Comparison of ENCODE assay signal across 27 cellular contexts in the genomic region with DNA sequence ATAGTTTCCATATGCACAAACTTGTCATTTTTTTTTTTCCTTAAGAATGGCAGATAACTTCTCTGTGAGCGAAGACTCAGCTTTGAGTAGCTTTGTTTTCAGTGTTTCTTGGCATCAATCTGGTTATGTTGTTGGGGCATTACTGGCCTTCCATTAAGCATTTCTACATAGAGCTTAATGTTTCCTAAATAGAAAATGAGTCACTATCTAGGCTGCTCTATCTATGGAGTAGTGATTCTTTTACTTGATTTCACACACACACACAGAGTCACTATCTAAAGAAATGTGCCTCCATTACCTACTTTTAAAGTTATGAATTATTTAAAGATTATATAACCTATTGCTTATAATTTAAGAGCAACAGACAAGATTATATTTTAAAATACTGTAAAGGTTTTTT.
"Had no signal": no experiment of that assay in that cellular context is flagged by ENCODE, and none has a peak within 500 bp of the region (broad histone marks: within the 10 kb centered on the region; RNA-seq: fewer than 3 reads in every experiment).

No MANE protein-coding gene starts in this region.

- H3K4me3 Mint-ChIP-seq: activated CD4-positive, alpha-beta memory T cell treated with anti-CD3 and anti-CD28 coated beads, Interleukin-2, amount 10 ng/mL, durations not matched to agents 7 days and 5 days; activated CD4-positive, alpha-beta T cell treated with anti-CD3 and anti-CD28 coated beads, Interleukin-2, amount 10 ng/mL, durations not matched to agents 7 days and 5 days; activated naive CD8-positive, alpha-beta T cell; activated T-cell treated with anti-CD3 and anti-CD28 coated beads, Interleukin-2, amount 50 U/mL, for 4 hours; activated T-helper 17 cell treated with anti-CD3 and anti-CD28 coated beads, Interleukin-2, amount 50 U/mL, for 72 hours; effector memory CD8-positive, alpha-beta T cell; WTC11 had no signal

- H3K9me3 ChIP-seq: body of pancreas had no signal

- ATAC-seq: activated T-cell treated with anti-CD3 and anti-CD28 coated beads, Interleukin-2, amount 50 U/mL, for 4 hours; activated T-helper 17 cell treated with anti-CD3 and anti-CD28 coated beads, Interleukin-2, amount 50 U/mL, for 72 hours; body of pancreas; effector memory CD8-positive, alpha-beta T cell; WTC11 had no signal

- H3K27me3 Mint-ChIP-seq: activated CD4-positive, alpha-beta memory T cell treated with anti-CD3 and anti-CD28 coated beads, Interleukin-2, amount 10 ng/mL, durations not matched to agents 7 days and 5 days; activated CD4-positive, alpha-beta T cell treated with anti-CD3 and anti-CD28 coated beads, Interleukin-2, amount 10 ng/mL, durations not matched to agents 7 days and 5 days; activated naive CD8-positive, alpha-beta T cell; activated T-helper 17 cell treated with anti-CD3 and anti-CD28 coated beads, Interleukin-2, amount 50 U/mL, for 72 hours; effector memory CD8-positive, alpha-beta T cell had no signal

- H3K4me1 Mint-ChIP-seq: activated CD4-positive, alpha-beta memory T cell treated with anti-CD3 and anti-CD28 coated beads, Interleukin-2, amount 10 ng/mL, durations not matched to agents 7 days and 5 days; activated CD4-positive, alpha-beta T cell treated with anti-CD3 and anti-CD28 coated beads, Interleukin-2, amount 10 ng/mL, durations not matched to agents 7 days and 5 days; activated T-helper 17 cell treated with anti-CD3 and anti-CD28 coated beads, Interleukin-2, amount 50 U/mL, for 72 hours; WTC11 had no signal

- H3K27ac ChIP-seq: body of pancreas, esophagus muscularis mucosa, VCaP had no signal

- H3K27ac Mint-ChIP-seq: activated CD4-positive, alpha-beta memory T cell treated with anti-CD3 and anti-CD28 coated beads, Interleukin-2, amount 10 ng/mL, durations not matched to agents 7 days and 5 days; activated CD4-positive, alpha-beta T cell treated with anti-CD3 and anti-CD28 coated beads, Interleukin-2, amount 10 ng/mL, durations not matched to agents 7 days and 5 days; activated naive CD8-positive, alpha-beta T cell; activated T-helper 17 cell treated with anti-CD3 and anti-CD28 coated beads, Interleukin-2, amount 50 U/mL, for 72 hours; effector memory CD8-positive, alpha-beta T cell; WTC11 had no signal

- H3K4me1 ChIP-seq: body of pancreas, esophagus muscularis mucosa had no signal

- H3K27me3 ChIP-seq: body of pancreas, esophagus muscularis mucosa had no signal

- H3K4me3 ChIP-seq: body of pancreas, esophagus muscularis mucosa had no signal

- DNase-seq: activated CD4-positive, alpha-beta memory T cell treated with anti-CD3 and anti-CD28 coated beads, Interleukin-2, amount 10 ng/mL, durations not matched to agents 7 days and 5 days; activated CD4-positive, alpha-beta T cell treated with anti-CD3 and anti-CD28 coated beads for 1 hour; activated CD4-positive, alpha-beta T cell treated with anti-CD3 and anti-CD28 coated beads for 4 hours; activated CD4-positive, alpha-beta T cell treated with anti-CD3 and anti-CD28 coated beads, Interleukin-2, amount 10 ng/mL, durations not matched to agents 7 days and 5 days; activated CD4-positive, alpha-beta T cell treated with anti-CD3 and anti-CD28 coated beads, Interleukin-2, amount 50 U/mL, for 4 hours; activated CD8-positive, alpha-beta memory T cell treated with anti-CD3 and anti-CD28 coated beads for 24 hours; activated effector memory CD4-positive, alpha-beta T cell treated with Interleukin-2 at 50 U/mL for 16 hours; activated gamma-delta T cell treated with Interleukin-2 at 50 U/mL for 16 hours; activated naive CD4-positive, alpha-beta T cell treated with anti-CD3 and anti-CD28 coated beads, Interleukin-2, amount 50 U/mL, for 16 hours; activated naive CD4-positive, alpha-beta T cell treated with Interleukin-2 at 50 U/mL for 16 hours; activated T-cell treated with anti-CD3 and anti-CD28 coated beads, Interleukin-2, amount 50 U/mL, for 4 hours; amygdala; aorta; body of pancreas; caudate nucleus; cortex of kidney; dermis blood vessel endothelial cell; effector CD4-positive, alpha-beta T cell; effector memory CD8-positive, alpha-beta T cell; erythroblast; head of caudate nucleus; T-helper 2 cell had no signal
